ENCODE assay signal across 1 cellular context in genomic region chr5:24633705-24634325, GRCh38.
A peak's percentile ranks its signal among the peaks of the same experiment; 100 is the strongest.
TF ChIP-seq lines count a peak whose summit lies in the region.

No MANE protein-coding gene starts in this region.

TF ChIP-seq in IMR-90, 13 proteins besides CTCF, POLR2A, EP300 and RAD21 (continued from another document):
- TF ChIP-seq SMC3 (IDR thresholded peaks at IDR 0.05; ENCODE audit: low read depth, low read length): peak; percentile 23; the same call in 1 of the 2 replicates
- TF ChIP-seq, protein P1, sequence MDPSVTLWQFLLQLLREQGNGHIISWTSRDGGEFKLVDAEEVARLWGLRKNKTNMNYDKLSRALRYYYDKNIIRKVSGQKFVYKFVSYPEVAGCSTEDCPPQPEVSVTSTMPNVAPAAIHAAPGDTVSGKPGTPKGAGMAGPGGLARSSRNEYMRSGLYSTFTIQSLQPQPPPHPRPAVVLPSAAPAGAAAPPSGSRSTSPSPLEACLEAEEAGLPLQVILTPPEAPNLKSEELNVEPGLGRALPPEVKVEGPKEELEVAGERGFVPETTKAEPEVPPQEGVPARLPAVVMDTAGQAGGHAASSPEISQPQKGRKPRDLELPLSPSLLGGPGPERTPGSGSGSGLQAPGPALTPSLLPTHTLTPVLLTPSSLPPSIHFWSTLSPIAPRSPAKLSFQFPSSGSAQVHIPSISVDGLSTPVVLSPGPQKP (IDR thresholded peaks at IDR 0.05; ENCODE audit: borderline replicate concordance, low read depth, low read length): no peak
